In genomic region chr10:17655567-17656146, GRCh38 we compare ENCODE assay signal across 8 cellular contexts. TPM values are rescaled to one million over a fixed set of nuclear protein-coding genes. Genes with fewer than 3 reads are reported as not detected.
DNase-seq lines count a peak whose midpoint lies in the region; ATAC-seq and TF ChIP-seq lines count a peak whose summit lies in the region.

No MANE protein-coding gene starts in this region.

- TF ChIP-seq CTCF in colonic mucosa (IDR thresholded peaks at IDR 0.05) (no peak), transverse colon (IDR thresholded peaks at IDR 0.05) (no peak), body of pancreas (IDR thresholded peaks at IDR 0.05) (no peak), prostate gland (IDR thresholded peaks at IDR 0.05) (no peak)

- in situ Hi-C loops in transverse colon (cut with MboI; ENCODE audit: low pct_ligation_motif_present in 1 of 4, low pct_unique_long_range_greater_than_20kb in 1 of 4, low sequenced_read_pairs in 3 of 4): loop anchor here in 1 of 4 donors (25.0 kb wide), 1 partner anchor 118 kb away; no protein-coding TSS in a partner anchor

- peak overlapping the region; percentile 41 for H3K27ac ChIP-seq in effector memory CD4-positive, alpha-beta T cell (ENCODE audit: insufficient read depth, low read length, poor library complexity, severe bottlenecking)
- H3K27ac ChIP-seq in colonic mucosa (no peak overlapping the region), transverse colon (no peak overlapping the region), body of pancreas (no peak overlapping the region), prostate gland (no peak overlapping the region)

- TF ChIP-seq POLR2A in transverse colon (IDR thresholded peaks at IDR 0.05) (no peak), body of pancreas (IDR thresholded peaks at IDR 0.05) (no peak), prostate gland (IDR thresholded peaks at IDR 0.05) (no peak)

- WGBS in transverse colon (ENCODE audit: low coverage in 1 of 2), 2 donors: 75 to 77% methylated on average over 4 to 5 of the region's 5 CpGs
- WGBS in body of pancreas, 2 donors: 89 to 93% methylated on average over 5 of the region's 5 CpGs
- WGBS in prostate gland: 85% methylated on average over 5 of the region's 5 CpGs

- peaks cover 6% of the 10 kb centered on the region for H3K9me3 ChIP-seq in effector memory CD4-positive, alpha-beta T cell (ENCODE audit: control insufficient read depth, low read length)
- H3K9me3 ChIP-seq in colonic mucosa: no peaks in the 10 kb centered on the region
- no peaks in the 10 kb centered on the region for H3K9me3 ChIP-seq in transverse colon
- no peaks in the 10 kb centered on the region for H3K9me3 ChIP-seq in body of pancreas
- no peaks in the 10 kb centered on the region for H3K9me3 ChIP-seq in prostate gland

- no peaks in the 10 kb centered on the region for H3K4me1 ChIP-seq in effector memory CD4-positive, alpha-beta T cell (ENCODE audit: control insufficient read depth, insufficient read depth, low read length, poor library complexity, severe bottlenecking)
- H3K4me1 ChIP-seq in colonic mucosa: no peaks in the 10 kb centered on the region
- peaks cover 0 to 16% (median 7%) of the 10 kb centered on the region in 4 donors for H3K4me1 ChIP-seq in transverse colon
- H3K4me1 ChIP-seq in body of pancreas: peaks cover 6% of the 10 kb centered on the region
- H3K4me1 ChIP-seq in prostate gland (replicated peaks): no peaks in the 10 kb centered on the region

- H3K27me3 ChIP-seq in effector memory CD4-positive, alpha-beta T cell (replicated peaks; ENCODE audit: control insufficient read depth, insufficient read depth, low read length, poor library complexity, severe bottlenecking): no peaks in the 10 kb centered on the region
- H3K27me3 ChIP-seq in colonic mucosa: no peaks in the 10 kb centered on the region
- no peaks in the 10 kb centered on the region for H3K27me3 ChIP-seq in transverse colon
- no peaks in the 10 kb centered on the region for H3K27me3 ChIP-seq in body of pancreas
- H3K27me3 ChIP-seq in prostate gland (replicated peaks; ENCODE audit: insufficient read depth): no peaks in the 10 kb centered on the region

- H3K36me3 ChIP-seq in effector memory CD4-positive, alpha-beta T cell (ENCODE audit: control insufficient read depth, insufficient read depth, low read length): peaks cover 4% of the 10 kb centered on the region
- no peaks in the 10 kb centered on the region for H3K36me3 ChIP-seq in colonic mucosa
- H3K36me3 ChIP-seq in transverse colon: peaks cover 0 to 12% (median 2%) of the 10 kb centered on the region in 4 donors
- H3K36me3 ChIP-seq in body of pancreas (replicated peaks in 1 of 2; ENCODE audit: insufficient read depth in 1 of 2, low read depth in 2 of 2): no peaks in the 10 kb centered on the region
- no peaks in the 10 kb centered on the region for H3K36me3 ChIP-seq in prostate gland

- intact Hi-C loops in colonic mucosa (cut with DNase I): no loop called here
- intact Hi-C loops in transverse colon (cut with DNase I; ENCODE audit: low total_unique reads): no loop called here
- intact Hi-C loops in body of pancreas (cut with DNase I): no loop called here
- intact Hi-C loops in prostate gland (cut with DNase I): no loop called here

- no peak overlapping the region for H3K9ac ChIP-seq in colonic mucosa (ENCODE audit: low read depth in 2 of 2, low read length in 2 of 2)

- no peak for TF ChIP-seq EP300 in transverse colon (IDR thresholded peaks at IDR 0.05; ENCODE audit: low read depth)

- peak overlapping the region; percentile 37; the same call in 1 of the 2 replicates for H3K4me3 ChIP-seq in GM08714 (ENCODE audit: low read length)
- H3K4me3 ChIP-seq in effector memory CD4-positive, alpha-beta T cell (ENCODE audit: insufficient read depth, low read depth, low read length, poor library complexity, severe bottlenecking): no peak overlapping the region
- no peak overlapping the region for H3K4me3 ChIP-seq in colonic mucosa
- H3K4me3 ChIP-seq in transverse colon: no peak overlapping the region
- no peak overlapping the region for H3K4me3 ChIP-seq in body of pancreas
- H3K4me3 ChIP-seq in prostate gland: no peak overlapping the region

- DNase-seq in effector memory CD4-positive, alpha-beta T cell: no peak
- DNase-seq in colonic mucosa (no peak), transverse colon (no peak), body of pancreas (no peak), prostate gland (ENCODE audit: low spot score) (no peak)

- ATAC-seq in GM21423 (IDR thresholded peaks at IDR 0.05; ENCODE audit: unreplicated experiment): peak; percentile 87
- peak; percentile 94 for ATAC-seq in HG03565 (IDR thresholded peaks at IDR 0.05; ENCODE audit: unreplicated experiment)
- ATAC-seq in body of pancreas: no peak

RNA-seq across cellular contexts. Expression of gene STAM, which starts 11.7 kb away (rescaled TPM):
- 10 to 100 TPM; 16.5 to 16.8 TPM for total RNA-seq in colonic mucosa
- total RNA-seq in transverse colon: 10 to 100 TPM in 2 of 4 donors, 1 to 10 TPM in 2; 1.9 to 18.4 (median 9.3) TPM
- total RNA-seq in body of pancreas: 10 to 100 TPM in 1 of 2 donors, 1 to 10 TPM in 1; 7.3 to 15.5 TPM
- 10 to 100 TPM; 18.2 to 40.0 TPM for total RNA-seq in prostate gland

RNA-seq across cellular contexts. Expression of gene HACD1, which starts 38.5 kb away (rescaled TPM):
- total RNA-seq in colonic mucosa: 10 to 100 TPM in 1 of 2 donors, 1 to 10 TPM in 1; 3.4 to 16.6 TPM
- total RNA-seq in transverse colon: 10 to 100 TPM in 2 of 4 donors, 1 to 10 TPM in 1, not detected in 1; 6.7 to 52.3 (median 16.5) TPM
- total RNA-seq in body of pancreas: 1 to 10 TPM; 1.0 to 4.9 TPM
- total RNA-seq in prostate gland: 10 to 100 TPM; 12.1 to 35.3 TPM
